1 cellular context compared by ENCODE assay signal in genomic region chr13:84645196-84646071, GRCh38.
TF ChIP-seq lines count a peak whose summit lies in the region.

No MANE protein-coding gene starts in this region.

TF ChIP-seq in GM23338, 12 proteins besides CTCF, POLR2A, EP300 and RAD21 (continued from another document):
- no peak for TF ChIP-seq REST (IDR thresholded peaks at IDR 0.05; ENCODE audit: unreplicated experiment)
- no peak for TF ChIP-seq ZNF114 (CRISPR knock-in tag; IDR thresholded peaks at IDR 0.05)
- TF ChIP-seq STAT1 (IDR thresholded peaks at IDR 0.05; ENCODE audit: unreplicated experiment) = no peak
- TF ChIP-seq, protein P1, sequence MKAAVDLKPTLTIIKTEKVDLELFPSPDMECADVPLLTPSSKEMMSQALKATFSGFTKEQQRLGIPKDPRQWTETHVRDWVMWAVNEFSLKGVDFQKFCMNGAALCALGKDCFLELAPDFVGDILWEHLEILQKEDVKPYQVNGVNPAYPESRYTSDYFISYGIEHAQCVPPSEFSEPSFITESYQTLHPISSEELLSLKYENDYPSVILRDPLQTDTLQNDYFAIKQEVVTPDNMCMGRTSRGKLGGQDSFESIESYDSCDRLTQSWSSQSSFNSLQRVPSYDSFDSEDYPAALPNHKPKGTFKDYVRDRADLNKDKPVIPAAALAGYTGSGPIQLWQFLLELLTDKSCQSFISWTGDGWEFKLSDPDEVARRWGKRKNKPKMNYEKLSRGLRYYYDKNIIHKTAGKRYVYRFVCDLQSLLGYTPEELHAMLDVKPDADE (IDR thresholded peaks at IDR 0.05) = no peak
- TF ChIP-seq ZNF331 (CRISPR knock-in tag; IDR thresholded peaks at IDR 0.05; ENCODE audit: low read depth) = no peak
- TF ChIP-seq POLR2AphosphoS5 (IDR thresholded peaks at IDR 0.05; ENCODE audit: low read depth) = no peak
- no peak for TF ChIP-seq JUNB (IDR thresholded peaks at IDR 0.05; ENCODE audit: unreplicated experiment)
- TF ChIP-seq CREB1 (CRISPR knock-in tag; IDR thresholded peaks at IDR 0.05; ENCODE audit: low read depth) = no peak
